ENCODE assay signal across 37 cellular contexts in genomic region chr7:50251765-50252164, GRCh38.
"Had no signal": no experiment of that assay in that cellular context is flagged by ENCODE, and none has a peak within 500 bp of the region (broad histone marks: within the 10 kb centered on the region; RNA-seq: fewer than 3 reads in every experiment).

No MANE protein-coding gene starts in this region.

- DNase-seq: activated B cell treated with CpG ODN at 0.5 μM for 24 hours; activated CD4-positive, alpha-beta memory T cell treated with anti-CD3 and anti-CD28 coated beads for 36 hours; activated CD4-positive, alpha-beta T cell treated with anti-CD3 and anti-CD28 coated beads for 4 hours; activated CD4-positive, alpha-beta T cell treated with anti-CD3 and anti-CD28 coated beads, Interleukin-2, amount 10 ng/mL, durations not matched to agents 24 days and 14 days; activated CD4-positive, alpha-beta T cell treated with anti-CD3 and anti-CD28 coated beads, Interleukin-2, amount 50 U/mL, for 1 hour; activated CD4-positive, alpha-beta T cell treated with anti-CD3 and anti-CD28 coated beads, Interleukin-2, amount 50 U/mL, for 4 hours; activated CD4-positive, CD25-positive, alpha-beta regulatory T cell treated with anti-CD3 and anti-CD28 coated beads, Interleukin-2, amount 50 U/mL, for 72 hours; activated CD8-positive, alpha-beta memory T cell treated with anti-CD3 and anti-CD28 coated beads, Interleukin-2, amount 50 U/mL, for 4 hours; activated CD8-positive, alpha-beta T cell treated with anti-CD3 and anti-CD28 coated beads for 36 hours; activated effector memory CD4-positive, alpha-beta T cell treated with anti-CD3 and anti-CD28 coated beads, Interleukin-2, amount 50 U/mL, for 16 hours; activated gamma-delta T cell treated with Interleukin-2 at 50 U/mL for 16 hours; activated naive CD4-positive, alpha-beta T cell; activated naive CD4-positive, alpha-beta T cell treated with anti-CD3 and anti-CD28 coated beads for 36 hours; activated naive CD4-positive, alpha-beta T cell treated with anti-CD3 and anti-CD28 coated beads, Interleukin-2, amount 50 U/mL, for 16 hours; activated naive CD8-positive, alpha-beta T cell treated with anti-CD3 and anti-CD28 coated beads for 36 hours; activated T-cell treated with anti-CD3 and anti-CD28 coated beads for 4 hours; activated T-cell treated with anti-CD3 and anti-CD28 coated beads, Interleukin-2, amount 50 U/mL, for 1 hour; activated T-cell treated with anti-CD3 and anti-CD28 coated beads, Interleukin-2, amount 50 U/mL, for 4 hours; activated T-cell treated with anti-CD3 and anti-CD28 coated beads, Interleukin-2, amount 50 U/mL, for 72 hours; adrenal gland; amniotic stem cell; aorta; body of pancreas; brain microvascular endothelial cell; cerebellar nuclear complex; T-cell; T-helper 2 cell; T-helper 9 cell had no signal

- H3K36me3 ChIP-seq: adrenal gland, brain microvascular endothelial cell, breast epithelium had no signal

- H3K27me3 ChIP-seq: adrenal gland, body of pancreas, brain microvascular endothelial cell, breast epithelium had no signal

- H3K4me1 ChIP-seq: adrenal gland, body of pancreas, breast epithelium had no signal

- FAIRE-seq: astrocyte, TTC549 had no signal

- H3K27ac ChIP-seq: adrenal gland, body of pancreas, brain microvascular endothelial cell, breast epithelium, VCaP had no signal

- H3K27me3 Mint-ChIP-seq: activated B cell treated with CpG ODN at 0.5 μM for 24 hours; activated CD4-positive, alpha-beta memory T cell treated with anti-CD3 and anti-CD28 coated beads for 36 hours; activated CD4-positive, alpha-beta T cell treated with anti-CD3 and anti-CD28 coated beads, Interleukin-2, amount 10 ng/mL, durations not matched to agents 24 days and 14 days; activated CD8-positive, alpha-beta T cell treated with anti-CD3 and anti-CD28 coated beads for 36 hours; activated naive CD8-positive, alpha-beta T cell treated with anti-CD3 and anti-CD28 coated beads for 36 hours; activated T-helper 17 cell treated with anti-CD3 and anti-CD28 coated beads, Interleukin-2, amount 50 U/mL, for 72 hours; central memory CD8-positive, alpha-beta T cell; T-cell had no signal

- H3K27ac Mint-ChIP-seq: activated B cell treated with CpG ODN at 0.5 μM for 24 hours; activated CD4-positive, alpha-beta memory T cell treated with anti-CD3 and anti-CD28 coated beads for 36 hours; activated CD4-positive, alpha-beta T cell treated with anti-CD3 and anti-CD28 coated beads, Interleukin-2, amount 10 ng/mL, durations not matched to agents 24 days and 14 days; activated CD8-positive, alpha-beta T cell treated with anti-CD3 and anti-CD28 coated beads for 36 hours; activated naive CD4-positive, alpha-beta T cell treated with anti-CD3 and anti-CD28 coated beads for 36 hours; activated naive CD4-positive, alpha-beta T cell treated with anti-CD3 and anti-CD28 coated beads, Interleukin-2, amount 50 U/mL, for 72 hours; activated naive CD8-positive, alpha-beta T cell treated with anti-CD3 and anti-CD28 coated beads for 36 hours; activated T-cell treated with anti-CD3 and anti-CD28 coated beads, Interleukin-2, amount 50 U/mL, for 72 hours; activated T-helper 1 cell treated with anti-CD3 and anti-CD28 coated beads, Interleukin-12 subunit alpha, Interleukin-12 subunit beta, Interleukin-2, Interleukin-4 antibody, amounts not matched to agents 30 ng/mL and 10 ng/mL and 1 ng/mL, durations not matched to agents 14 hours and 24 hours and 36 hours; T-helper 2 cell treated with Interferon-gamma antibody and Interleukin-4, amounts not matched to agents 5 μg/mL and 100 μg/mL, for 36 hours had no signal

- ATAC-seq: activated CD8-positive, alpha-beta T cell treated with anti-CD3 and anti-CD28 coated beads for 36 hours; activated naive CD4-positive, alpha-beta T cell treated with anti-CD3 and anti-CD28 coated beads, Interleukin-2, amount 50 U/mL, for 72 hours; activated T-cell treated with anti-CD3 and anti-CD28 coated beads, Interleukin-2, amount 50 U/mL, for 4 hours; activated T-cell treated with anti-CD3 and anti-CD28 coated beads, Interleukin-2, amount 50 U/mL, for 72 hours; activated T-helper 17 cell treated with anti-CD3 and anti-CD28 coated beads, Interleukin-2, amount 50 U/mL, for 72 hours; body of pancreas; T-cell had no signal

- H3K4me3 Mint-ChIP-seq: activated B cell treated with CpG ODN at 0.5 μM for 24 hours; activated CD4-positive, alpha-beta memory T cell treated with anti-CD3 and anti-CD28 coated beads for 36 hours; activated CD4-positive, alpha-beta T cell treated with anti-CD3 and anti-CD28 coated beads, Interleukin-2, amount 10 ng/mL, durations not matched to agents 24 days and 14 days; activated CD8-positive, alpha-beta T cell treated with anti-CD3 and anti-CD28 coated beads for 36 hours; activated naive CD4-positive, alpha-beta T cell treated with anti-CD3 and anti-CD28 coated beads for 36 hours; activated naive CD8-positive, alpha-beta T cell treated with anti-CD3 and anti-CD28 coated beads for 36 hours; activated T-cell treated with anti-CD3 and anti-CD28 coated beads, Interleukin-2, amount 50 U/mL, for 4 hours; activated T-cell treated with anti-CD3 and anti-CD28 coated beads, Interleukin-2, amount 50 U/mL, for 72 hours; activated T-helper 1 cell treated with anti-CD3 and anti-CD28 coated beads, Interleukin-12 subunit alpha, Interleukin-12 subunit beta, Interleukin-2, Interleukin-4 antibody, amounts not matched to agents 30 ng/mL and 10 ng/mL and 1 ng/mL, durations not matched to agents 14 hours and 24 hours and 36 hours; activated T-helper 17 cell treated with anti-CD3 and anti-CD28 coated beads, Interleukin-2, amount 50 U/mL, for 72 hours; central memory CD8-positive, alpha-beta T cell; T-cell; T-helper 2 cell treated with Interferon-gamma antibody and Interleukin-4, amounts not matched to agents 5 μg/mL and 100 μg/mL, for 36 hours had no signal

- H3K4me3 ChIP-seq: adrenal gland, body of pancreas, breast epithelium had no signal

- H3K9me3 ChIP-seq: body of pancreas had no signal

- H3K9me3 Mint-ChIP-seq: central memory CD8-positive, alpha-beta T cell had no signal

- H3K4me1 Mint-ChIP-seq: activated CD4-positive, alpha-beta T cell treated with anti-CD3 and anti-CD28 coated beads, Interleukin-2, amount 10 ng/mL, durations not matched to agents 24 days and 14 days had no signal
